ENCODE assay signal across 17 cellular contexts in genomic region chr7:44218418-44219201, GRCh38. TPM values are rescaled to one million over a fixed set of nuclear protein-coding genes. Genes with fewer than 3 reads are reported as not detected.
A peak's percentile ranks its signal among the peaks of the same experiment; 100 is the strongest.
DNase-seq lines count a peak whose midpoint lies in the region; ATAC-seq and TF ChIP-seq lines count a peak whose summit lies in the region.
"Had no signal": no experiment of that assay in that cellular context is flagged by ENCODE, and none has a peak within 500 bp of the region (broad histone marks: within the 10 kb centered on the region; RNA-seq: fewer than 3 reads in every experiment).

No MANE protein-coding gene starts in this region.

- no peak overlapping the region for H2BK5ac ChIP-seq in H9 (ENCODE audit: insufficient read length, low read length)

- H3K18ac ChIP-seq in H9 (ENCODE audit: insufficient read length, low read depth, low read length): no peak overlapping the region

- H3K23ac ChIP-seq in H9 (ENCODE audit: insufficient read length, low read depth, low read length): no peak overlapping the region

- peak overlapping the region; percentile 84 to 97 (median 92); a peak in 6 of 7 replicates for H3K27ac Mint-ChIP-seq in H9
- H3K27ac Mint-ChIP-seq: activated CD4-positive, alpha-beta T cell treated with anti-CD3 and anti-CD28 coated beads, Interleukin-2, amount 10 ng/mL, durations not matched to agents 7 days and 5 days; activated T-helper 17 cell treated with anti-CD3 and anti-CD28 coated beads, Interleukin-2, amount 50 U/mL, for 72 hours had no signal

- H3K27me3 ChIP-seq in H9 (ENCODE audit: insufficient read depth, low read length): no peaks in the 10 kb centered on the region
- no peaks in the 10 kb centered on the region for H3K27me3 ChIP-seq in right cardiac atrium (ENCODE audit: control insufficient read depth, insufficient read depth)
- H3K27me3 ChIP-seq: heart left ventricle, suprapubic skin had no signal

- no peak overlapping the region for H3T11ph ChIP-seq in H9 (ENCODE audit: low read length)

- H2BK12ac ChIP-seq in H9 (ENCODE audit: insufficient read length, low read depth, low read length): no peak overlapping the region

- no peaks in the 10 kb centered on the region for H4K20me1 ChIP-seq in H9 (ENCODE audit: control insufficient read depth, insufficient read depth, insufficient read length)

- H3K4me1 ChIP-seq in H9 (ENCODE audit: insufficient read depth, low read length): no peaks in the 10 kb centered on the region
- no peaks in the 10 kb centered on the region for H3K4me1 ChIP-seq in right cardiac atrium (ENCODE audit: control insufficient read depth, insufficient read depth, low read length)
- H3K4me1 ChIP-seq: suprapubic skin had no signal

- no peak overlapping the region for H3K4ac ChIP-seq in H9 (ENCODE audit: low read depth, low read length)

- no peaks in the 10 kb centered on the region; a peak in 1 of 5 replicates for H3K9me3 Mint-ChIP-seq in H9
- H3K9me3 Mint-ChIP-seq: activated CD4-positive, alpha-beta T cell treated with anti-CD3 and anti-CD28 coated beads, Interleukin-2, amount 10 ng/mL, durations not matched to agents 7 days and 5 days; activated T-helper 17 cell treated with anti-CD3 and anti-CD28 coated beads, Interleukin-2, amount 50 U/mL, for 72 hours had no signal

- no peak overlapping the region for H4K8ac ChIP-seq in H9 (replicated peaks; ENCODE audit: insufficient read length, low read depth, low read length)

- H3K4me1 Mint-ChIP-seq in H9: peaks cover 37 to 62% of the 10 kb centered on the region in 2 experiments
- H3K4me1 Mint-ChIP-seq: activated CD4-positive, alpha-beta T cell treated with anti-CD3 and anti-CD28 coated beads, Interleukin-2, amount 10 ng/mL, durations not matched to agents 7 days and 5 days; activated T-helper 17 cell treated with anti-CD3 and anti-CD28 coated beads, Interleukin-2, amount 50 U/mL, for 72 hours had no signal

- no peak overlapping the region for H3K4me2 ChIP-seq in H9 (ENCODE audit: insufficient read depth, insufficient read length, low read length)

- H3K9ac ChIP-seq in H9 (ENCODE audit: extremely low read depth, insufficient read length, low read length): no peak overlapping the region

- TF ChIP-seq CTCF in H9 (conservative IDR thresholded peaks at IDR 0.05): peak; percentile 54; the same call in 2 of the 3 replicates
- no peak for TF ChIP-seq CTCF in GM13976 (IDR thresholded peaks at IDR 0.05; ENCODE audit: borderline replicate concordance, control extremely low read depth, extremely low read depth, insufficient read depth, missing control alignments)

- H4K91ac ChIP-seq in H9 (ENCODE audit: insufficient read length, low read depth, low read length): no peak overlapping the region

- H3K79me1 ChIP-seq in H9 (ENCODE audit: insufficient read depth, low read depth, low read length, poor library complexity, severe bottlenecking): no peaks in the 10 kb centered on the region

- H2BK15ac ChIP-seq in H9 (ENCODE audit: low read depth, low read length): no peak overlapping the region

- H3K9me3 ChIP-seq in H9 (ENCODE audit: control insufficient read depth, low read depth, low read length) (no peaks in the 10 kb centered on the region), right cardiac atrium (ENCODE audit: control insufficient read depth, low read length) (no peaks in the 10 kb centered on the region)
- H3K9me3 ChIP-seq: heart left ventricle had no signal

- H2AK5ac ChIP-seq in H9 (ENCODE audit: insufficient read length, low read length): no peak overlapping the region

- ATAC-seq in right cardiac atrium: peak; percentile 15 to 19
- no peak for ATAC-seq in GM18502 (IDR thresholded peaks at IDR 0.05; ENCODE audit: poor library complexity, unreplicated experiment)
- ATAC-seq: activated T-helper 17 cell treated with anti-CD3 and anti-CD28 coated beads, Interleukin-2, amount 50 U/mL, for 72 hours; heart left ventricle had no signal

- H3K36me3 Mint-ChIP-seq in H9 (ENCODE audit: insufficient read depth in 1 of 3, low read depth in 3 of 3): peaks cover 0 to 2% (median 0%) of the 10 kb centered on the region in 3 experiments; a peak in 2 of 7 replicates

- intact Hi-C loops in right cardiac atrium (cut with DNase I): loop anchor here in 1 of 4 donors (10.0 kb wide), 1 partner anchor 346 kb away; no protein-coding TSS in a partner anchor
- intact Hi-C loops in posterior cingulate gyrus (cut with DNase I): loop anchor here (10.0 kb wide), 1 partner anchor 346 kb away; no protein-coding TSS in a partner anchor

- no peak overlapping the region for H3K4me3 ChIP-seq in right cardiac atrium (ENCODE audit: low read length)
- H3K4me3 ChIP-seq: heart left ventricle, suprapubic skin had no signal

- no peak overlapping the region for H2AFZ ChIP-seq in H9 (ENCODE audit: low read length)

- no peak overlapping the region for H2BK20ac ChIP-seq in H9 (ENCODE audit: low read depth, low read length, poor library complexity, severe bottlenecking)

- no peak overlapping the region for H3K27ac ChIP-seq in H9 (ENCODE audit: insufficient read length, low read depth, low read length)
- no peak overlapping the region for H3K27ac ChIP-seq in right cardiac atrium (ENCODE audit: low read length)
- H3K27ac ChIP-seq: C4-2B, heart left ventricle, suprapubic skin had no signal

- in situ Hi-C loops in GM13976 (cut with MboI; ENCODE audit: low sequenced_read_pairs, unreplicated experiment): no loop called here

- H3K23me2 ChIP-seq in H9 (ENCODE audit: insufficient read length, low read depth, low read length, poor library complexity, severe bottlenecking): no peaks in the 10 kb centered on the region

- WGBS in H9 (ENCODE audit: extremely low coverage, insufficient read length, low lambda C conversion rate): no CpG with 5 or more reads among the region's 26 CpGs
- 66% methylated on average over 26 of the region's 26 CpGs for WGBS in right cardiac atrium

- H3K56ac ChIP-seq in H9 (ENCODE audit: insufficient read length, low read depth, low read length): no peak overlapping the region

- no peak overlapping the region for H3K14ac ChIP-seq in H9 (ENCODE audit: insufficient read depth, low read length)

- H3K4me3 Mint-ChIP-seq in H9: peak overlapping the region in 1 of 2 experiments; percentile 61; a peak in 3 of 5 replicates
- H3K4me3 Mint-ChIP-seq: activated CD4-positive, alpha-beta T cell treated with anti-CD3 and anti-CD28 coated beads, Interleukin-2, amount 10 ng/mL, durations not matched to agents 7 days and 5 days; activated T-helper 17 cell treated with anti-CD3 and anti-CD28 coated beads, Interleukin-2, amount 50 U/mL, for 72 hours had no signal

- DNase-seq in H9 (peak; percentile 94), SK-N-DZ (ENCODE audit: low spot score) (peak; percentile 86), right cardiac atrium (peak in 2 of 3 donors; percentile 13 to 42), posterior cingulate gyrus (peak in 6 of 10 donors; percentile 10 to 89 (median 48)), GM13976 (ENCODE audit: low spot score) (no peak), NCI-H128 (lab: John Stamatoyannopoulos, UW; ENCODE audit: unreplicated experiment) (no peak), NCI-H526 (lab: John Stamatoyannopoulos, UW) (no peak)
- DNase-seq: activated CD4-positive, alpha-beta T cell treated with anti-CD3 and anti-CD28 coated beads, Interleukin-2, amount 10 ng/mL, durations not matched to agents 7 days and 5 days; effector memory CD4-positive, alpha-beta T cell; GDM1; NCI-H446 had no signal

- no peaks in the 10 kb centered on the region for H3K79me2 ChIP-seq in H9 (ENCODE audit: insufficient read depth, low read length)

- H3K27me3 Mint-ChIP-seq in H9 (ENCODE audit: low read depth): no peaks in the 10 kb centered on the region; the same call in 1 of the 2 replicates
- H3K27me3 Mint-ChIP-seq: activated CD4-positive, alpha-beta T cell treated with anti-CD3 and anti-CD28 coated beads, Interleukin-2, amount 10 ng/mL, durations not matched to agents 7 days and 5 days; activated T-helper 17 cell treated with anti-CD3 and anti-CD28 coated beads, Interleukin-2, amount 50 U/mL, for 72 hours had no signal

- no peak overlapping the region for H2BK120ac ChIP-seq in H9 (ENCODE audit: low read depth, low read length, poor library complexity, severe bottlenecking)

- H4K5ac ChIP-seq in H9 (ENCODE audit: insufficient read length, low read depth, low read length): no peak overlapping the region

RNA-seq across cellular contexts. Expression of gene YKT6, which starts 17.8 kb away (rescaled TPM):
- total RNA-seq in H9 (2021) (104 and 105 TPM in 2 replicates), right cardiac atrium (10 to 100 TPM; 48.1 to 63.4 (median 52.2) TPM)
- polyA plus RNA-seq in SK-N-DZ (2014; cell fraction: cytosol; rRNA removed): 54.2 and 57.4 TPM in 2 replicates
- 34.8 and 41.2 TPM in 2 replicates for polyA plus RNA-seq in SK-N-DZ (2014; cell fraction: nucleus; rRNA removed)
- polyA plus RNA-seq in right cardiac atrium: 38.8 TPM

RNA-seq across cellular contexts. Expression of gene GCK, which starts 29.4 kb away (rescaled TPM):
- 0.90 and 0.98 TPM in 2 replicates for total RNA-seq in H9 (2021)
- 5.3 and 5.7 TPM in 2 replicates for polyA plus RNA-seq in SK-N-DZ (2014; cell fraction: cytosol; rRNA removed)
- 3.1 and 5.7 TPM in 2 replicates for polyA plus RNA-seq in SK-N-DZ (2014; cell fraction: nucleus; rRNA removed)
- total RNA-seq in right cardiac atrium: 10 to 100 TPM in 3 of 4 donors, 1 to 10 TPM in 1; 7.4 to 12.9 (median 11.6) TPM
- polyA plus RNA-seq in right cardiac atrium: 17.4 TPM
- total RNA-seq: activated CD4-positive, alpha-beta T cell treated with anti-CD3 and anti-CD28 coated beads, Interleukin-2, amount 10 ng/mL, durations not matched to agents 7 days and 5 days; MCF 10A had no signal

Comparison
In these comparisons a context has a peak if more than half of its experiments do, and no peak if none do; other contexts are left out.
1. DNase-seq: peak in H9 (single experiment), SK-N-DZ (single experiment), right cardiac atrium (2 of 3) and posterior cingulate gyrus (6 of 10); none in GM13976 (single experiment), NCI-H128 (single experiment) and NCI-H526 (0 of 2).